Comparison of ENCODE assay signal across 1 cellular context in genomic region chr9:94625835-94626234, GRCh38.
TF ChIP-seq lines count a peak whose summit lies in the region.

No MANE protein-coding gene starts in this region.

TF ChIP-seq in H1, 55 proteins besides CTCF, POLR2A, EP300 and RAD21:
- TF ChIP-seq SP4 (IDR thresholded peaks at IDR 0.05; ENCODE audit: low read length), result no peak
- no peak for TF ChIP-seq SIN3A (conservative IDR thresholded peaks at IDR 0.05 in 1 of 2, IDR thresholded peaks at IDR 0.05 in 1 of 2; ENCODE audit: low read depth in 1 of 2, low read length in 2 of 2)
- TF ChIP-seq KDM1A (IDR thresholded peaks at IDR 0.05; ENCODE audit: borderline replicate concordance, low read length), result no peak
- no peak for TF ChIP-seq BRCA1 (IDR thresholded peaks at IDR 0.05; ENCODE audit: low read depth, low read length)
